1 cellular context compared by ENCODE assay signal in the genomic region with DNA sequence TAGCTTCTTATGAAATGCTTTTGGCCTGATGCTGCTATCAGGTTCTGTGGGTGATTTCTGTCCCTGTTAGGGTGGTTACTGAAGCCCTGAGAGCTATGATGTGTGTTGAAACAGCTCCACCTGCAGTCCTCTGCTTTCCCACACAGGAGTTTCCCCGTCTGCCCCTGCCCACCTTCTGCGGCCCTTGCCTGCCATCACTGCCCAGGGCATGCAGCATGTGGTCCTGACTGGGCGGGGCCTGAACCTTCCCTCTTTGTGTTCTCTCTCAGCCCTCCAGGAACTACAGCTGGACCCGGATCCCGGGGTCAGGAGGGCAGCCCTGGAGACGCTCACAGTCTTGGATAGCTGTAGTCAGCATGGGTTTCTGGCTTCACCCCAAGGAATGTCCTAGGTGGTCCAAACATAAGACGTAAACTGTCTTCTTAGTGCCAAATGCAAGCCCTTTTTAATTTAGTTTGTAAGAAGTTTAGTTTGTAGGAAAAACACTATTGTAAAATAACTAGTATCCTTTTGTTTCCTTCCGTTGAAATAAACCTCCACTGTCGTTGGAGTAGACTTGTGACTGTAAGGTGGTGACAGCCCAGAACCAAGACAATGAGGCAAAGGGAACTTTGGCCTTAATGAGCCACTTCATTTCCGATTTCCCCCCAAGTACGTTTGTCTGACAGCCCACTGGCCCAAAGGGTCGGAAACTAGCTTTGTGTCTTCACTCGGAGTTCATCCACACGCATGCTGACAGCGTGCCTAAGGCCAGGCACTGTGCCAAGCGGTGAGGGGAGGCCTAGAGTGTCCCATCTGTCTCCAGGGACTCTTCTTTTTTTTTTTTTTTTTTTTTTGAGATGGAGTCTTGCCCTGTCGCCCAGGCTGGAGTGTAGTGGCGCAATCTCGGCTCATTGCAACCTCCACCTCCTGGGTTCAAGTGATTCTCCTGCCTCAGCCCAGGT.
A peak's percentile ranks its signal among the peaks of the same experiment; 100 is the strongest.
TF ChIP-seq lines count a peak whose summit lies in the region.

No MANE protein-coding gene starts in this region.

TF ChIP-seq in HepG2, 621 proteins besides CTCF, POLR2A, EP300 and RAD21 (continued from another document):
- TF ChIP-seq, protein P1, sequence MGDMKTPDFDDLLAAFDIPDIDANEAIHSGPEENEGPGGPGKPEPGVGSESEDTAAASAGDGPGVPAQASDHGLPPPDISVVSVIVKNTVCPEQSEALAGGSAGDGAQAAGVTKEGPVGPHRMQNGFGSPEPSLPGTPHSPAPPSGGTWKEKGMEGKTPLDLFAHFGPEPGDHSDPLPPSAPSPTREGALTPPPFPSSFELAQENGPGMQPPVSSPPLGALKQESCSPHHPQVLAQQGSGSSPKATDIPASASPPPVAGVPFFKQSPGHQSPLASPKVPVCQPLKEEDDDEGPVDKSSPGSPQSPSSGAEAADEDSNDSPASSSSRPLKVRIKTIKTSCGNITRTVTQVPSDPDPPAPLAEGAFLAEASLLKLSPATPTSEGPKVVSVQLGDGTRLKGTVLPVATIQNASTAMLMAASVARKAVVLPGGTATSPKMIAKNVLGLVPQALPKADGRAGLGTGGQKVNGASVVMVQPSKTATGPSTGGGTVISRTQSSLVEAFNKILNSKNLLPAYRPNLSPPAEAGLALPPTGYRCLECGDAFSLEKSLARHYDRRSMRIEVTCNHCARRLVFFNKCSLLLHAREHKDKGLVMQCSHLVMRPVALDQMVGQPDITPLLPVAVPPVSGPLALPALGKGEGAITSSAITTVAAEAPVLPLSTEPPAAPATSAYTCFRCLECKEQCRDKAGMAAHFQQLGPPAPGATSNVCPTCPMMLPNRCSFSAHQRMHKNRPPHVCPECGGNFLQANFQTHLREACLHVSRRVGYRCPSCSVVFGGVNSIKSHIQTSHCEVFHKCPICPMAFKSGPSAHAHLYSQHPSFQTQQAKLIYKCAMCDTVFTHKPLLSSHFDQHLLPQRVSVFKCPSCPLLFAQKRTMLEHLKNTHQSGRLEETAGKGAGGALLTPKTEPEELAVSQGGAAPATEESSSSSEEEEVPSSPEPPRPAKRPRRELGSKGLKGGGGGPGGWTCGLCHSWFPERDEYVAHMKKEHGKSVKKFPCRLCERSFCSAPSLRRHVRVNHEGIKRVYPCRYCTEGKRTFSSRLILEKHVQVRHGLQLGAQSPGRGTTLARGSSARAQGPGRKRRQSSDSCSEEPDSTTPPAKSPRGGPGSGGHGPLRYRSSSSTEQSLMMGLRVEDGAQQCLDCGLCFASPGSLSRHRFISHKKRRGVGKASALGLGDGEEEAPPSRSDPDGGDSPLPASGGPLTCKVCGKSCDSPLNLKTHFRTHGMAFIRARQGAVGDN (CRISPR knock-in tag; IDR thresholded peaks at IDR 0.05) = peak; percentile 51
- TF ChIP-seq HNRNPL (IDR thresholded peaks at IDR 0.05; ENCODE audit: low read depth, low read length) (0 out of 2 replicates have a peak, but pooled peaks have one; percentile 59), CBX5 (CRISPR knock-in tag; IDR thresholded peaks at IDR 0.05; ENCODE audit: borderline replicate concordance) (0 out of 2 replicates have a peak, but pooled peaks have one; percentile 13), ZNF20 (CRISPR knock-in tag; IDR thresholded peaks at IDR 0.05) (no peak), TBP (CRISPR knock-in tag; IDR thresholded peaks at IDR 0.05) (no peak)
TF ChIP-seq in HepG2: peak in this region for 17.
